In genomic region chr7:70694909-70695803, GRCh38 we compare ENCODE assay signal across 8 cellular contexts.
DNase-seq lines count a peak whose midpoint lies in the region; ATAC-seq and TF ChIP-seq lines count a peak whose summit lies in the region.

No MANE protein-coding gene starts in this region.

- intact Hi-C loops in left ventricle myocardium inferior (cut with micrococcal nuclease) (loop anchor here (5.0 kb wide), 1 partner anchor 653 kb away; no protein-coding TSS in a partner anchor), gastrocnemius medialis (cut with DNase I; ENCODE audit: low total_unique reads) (loop anchor here (5.0 to 10.0 kb wide), 4 partner anchors 113 to 653 kb away; no protein-coding TSS in a partner anchor), Calu3 (cut with micrococcal nuclease; ENCODE audit: unreplicated experiment) (no loop called here)

- no peak for TF ChIP-seq CTCF in HEK293 (tag by site-specific recombination; IDR thresholded peaks at IDR 0.05)
- no peak for TF ChIP-seq CTCF in left ventricle myocardium inferior (IDR thresholded peaks at IDR 0.05; ENCODE audit: borderline replicate concordance)
- TF ChIP-seq CTCF in gastrocnemius medialis (IDR thresholded peaks at IDR 0.05 in 4 of 5, conservative IDR thresholded peaks at IDR 0.05 in 1 of 5): no peak
- no peak for TF ChIP-seq CTCF in Calu3 (IDR thresholded peaks at IDR 0.05; ENCODE audit: unreplicated experiment)

- POLR2A ChIA-PET in HEK293 (lab: Yijun Ruan, JAX): interaction anchor here (3.3 kb wide), 1 partner anchor 100 kb away, joined by 13 read pairs; no protein-coding TSS in a partner anchor

- BruUV-seq in Calu3 (replicated peaks; lab: Mats Ljungman, UMichigan): no TSS peak

- H3K27ac ChIP-seq in HEK293 (ENCODE audit: extremely low read depth, low read depth, low read length): peak overlapping the region; percentile 97
- peak overlapping the region; percentile 77 for H3K27ac ChIP-seq in left ventricle myocardium inferior (replicated peaks)
- H3K27ac ChIP-seq in gastrocnemius medialis: peak overlapping the region; percentile 80 to 93 (median 86)

- ATAC-seq in activated T-cell treated with anti-CD3 and anti-CD28 coated beads, Interleukin-2, amount 50 U/mL, for 4 hours: no peak
- ATAC-seq in gastrocnemius medialis: peak in 1 of 2 donors; percentile 12
- ATAC-seq in HG03139 (IDR thresholded peaks at IDR 0.05; ENCODE audit: unreplicated experiment): no peak

- H3K27me3 ChIP-seq in left ventricle myocardium inferior (ENCODE audit: low read depth): no peaks in the 10 kb centered on the region
- H3K27me3 ChIP-seq in gastrocnemius medialis: no peaks in the 10 kb centered on the region

- H3K4me1 Mint-ChIP-seq in activated T-cell treated with anti-CD3 and anti-CD28 coated beads, Interleukin-2, amount 50 U/mL, for 4 hours (ENCODE audit: low read depth): peaks cover 16% of the 10 kb centered on the region
- no peaks in the 10 kb centered on the region for H3K4me1 Mint-ChIP-seq in Calu3 (ENCODE audit: low read depth, unreplicated experiment)

- H3K4me3 ChIP-seq in HEK293 (ENCODE audit: low read depth, low read length) (peak overlapping the region; percentile 92), left ventricle myocardium inferior (peak overlapping the region; percentile 85), gastrocnemius medialis (peak overlapping the region; percentile 70 to 95 (median 84))

- H3K36me3 ChIP-seq in HEK293 (ENCODE audit: control insufficient read depth in 2 of 2, insufficient read depth in 1 of 2, low read length in 2 of 2) (peaks cover 3 to 15% of the 10 kb centered on the region in 2 experiments; a peak in 1 of 3 replicates), left ventricle myocardium inferior (no peaks in the 10 kb centered on the region), gastrocnemius medialis (no peaks in the 10 kb centered on the region)

- no peak for TF ChIP-seq POLR2A in gastrocnemius medialis (IDR thresholded peaks at IDR 0.05)

- peaks cover 29% of the 10 kb centered on the region for H3K27me3 Mint-ChIP-seq in activated T-cell treated with anti-CD3 and anti-CD28 coated beads, Interleukin-2, amount 50 U/mL, for 4 hours (ENCODE audit: low read depth)
- peaks cover 16% of the 10 kb centered on the region for H3K27me3 Mint-ChIP-seq in Calu3 (ENCODE audit: unreplicated experiment)

- CTCF ChIA-PET in HEK293 (lab: Yijun Ruan, JAX) (interaction anchor here (0.6 to 0.8 kb wide), 3 partner anchors 121 to 1052 kb away, joined by 3 to 5 read pairs (median 4); no protein-coding TSS in a partner anchor), Calu3 (lab: Charles Lee) (no interaction called here)

- no peaks in the 10 kb centered on the region for H3K9me3 Mint-ChIP-seq in activated T-cell treated with anti-CD3 and anti-CD28 coated beads, Interleukin-2, amount 50 U/mL, for 4 hours
- no peaks in the 10 kb centered on the region for H3K9me3 Mint-ChIP-seq in Calu3 (ENCODE audit: low read depth, unreplicated experiment)

- H3K4me1 ChIP-seq in HEK293 (ENCODE audit: control insufficient read depth, insufficient read depth, low read length) (peaks cover 16% of the 10 kb centered on the region), left ventricle myocardium inferior (peaks cover 32% of the 10 kb centered on the region), gastrocnemius medialis (peaks cover 12 to 50% of the 10 kb centered on the region in 2 donors)

- H3K9me3 ChIP-seq in HEK293 (ENCODE audit: control insufficient read depth, insufficient read depth, low read depth, low read length): no peaks in the 10 kb centered on the region
- no peaks in the 10 kb centered on the region for H3K9me3 ChIP-seq in left ventricle myocardium inferior (replicated peaks)
- no peaks in the 10 kb centered on the region for H3K9me3 ChIP-seq in gastrocnemius medialis

- H3K27ac Mint-ChIP-seq in Calu3 (ENCODE audit: unreplicated experiment): no peak overlapping the region

- in situ Hi-C loops in gastrocnemius medialis (cut with MboI; ENCODE audit: low sequenced_read_pairs in 4 of 4): loop anchor here in 1 of 4 donors (25.0 kb wide), 1 partner anchor 633 kb away; no protein-coding TSS in a partner anchor

- DNase-seq in COLO668 (lab: John Stamatoyannopoulos, UW; ENCODE audit: unreplicated experiment) (peak; percentile 45), left ventricle myocardium inferior (no peak), gastrocnemius medialis (no peak), Calu3 (no peak)
- DNase-seq in activated T-cell treated with anti-CD3 and anti-CD28 coated beads, Interleukin-2, amount 50 U/mL, for 4 hours: no peak
- no peak for DNase-seq in NK-92 treated with Interleukin-12 subunit alpha and Interleukin-12 subunit beta, amount 100 ng/mL, for 24 hours (lab: John Stamatoyannopoulos, UW)

- H3K36me3 Mint-ChIP-seq in activated T-cell treated with anti-CD3 and anti-CD28 coated beads, Interleukin-2, amount 50 U/mL, for 4 hours (ENCODE audit: insufficient read depth): no peaks in the 10 kb centered on the region
- H3K36me3 Mint-ChIP-seq in Calu3 (ENCODE audit: insufficient read depth, unreplicated experiment): no peaks in the 10 kb centered on the region

- H3K4me3 Mint-ChIP-seq in activated T-cell treated with anti-CD3 and anti-CD28 coated beads, Interleukin-2, amount 50 U/mL, for 4 hours: peak overlapping the region; percentile 90
- H3K4me3 Mint-ChIP-seq in Calu3 (ENCODE audit: low read depth, unreplicated experiment): no peak overlapping the region

TF ChIP-seq in HEK293, 187 proteins besides CTCF, POLR2A, EP300 and RAD21 (continues in another document):
- TF ChIP-seq WT1 (tag by site-specific recombination; IDR thresholded peaks at IDR 0.05) (0 out of 2 replicates have a peak, but pooled peaks have one; percentile 22), YY2 (tag by site-specific recombination; IDR thresholded peaks at IDR 0.05) (no peak), SP3 (tag by site-specific recombination; IDR thresholded peaks at IDR 0.05) (no peak), ZBTB20 (tag by site-specific recombination; IDR thresholded peaks at IDR 0.05) (peak; percentile 43), SCRT1 (tag by site-specific recombination; IDR thresholded peaks at IDR 0.05; ENCODE audit: borderline replicate concordance) (no peak), ZNF23 (tag by site-specific recombination; IDR thresholded peaks at IDR 0.05; ENCODE audit: borderline replicate concordance) (no peak), SP7 (tag by site-specific recombination; IDR thresholded peaks at IDR 0.05) (no peak), ZIC2 (tag by site-specific recombination; IDR thresholded peaks at IDR 0.05) (no peak), ZNF335 (tag by site-specific recombination; conservative IDR thresholded peaks at IDR 0.05) (peak; percentile 71), KLF17 (tag by site-specific recombination; IDR thresholded peaks at IDR 0.05) (peak; percentile 34; the same call in 1 of the 2 replicates), ZNF692 (tag by site-specific recombination; IDR thresholded peaks at IDR 0.05) (peak; percentile 61), ZBTB8A (tag by site-specific recombination; IDR thresholded peaks at IDR 0.05) (peak; percentile 52), ZNF398 (tag by site-specific recombination; IDR thresholded peaks at IDR 0.05) (peak; percentile 53; the same call in 1 of the 2 replicates), ZNF223 (tag by site-specific recombination; IDR thresholded peaks at IDR 0.05) (no peak), ZSCAN16 (tag by site-specific recombination; IDR thresholded peaks at IDR 0.05) (no peak), ZNF214 (tag by site-specific recombination; IDR thresholded peaks at IDR 0.05; ENCODE audit: borderline replicate concordance) (no peak), PRDM1 (tag by site-specific recombination; IDR thresholded peaks at IDR 0.05) (peak; percentile 75; the same call in 1 of the 2 replicates)
